9 cellular contexts compared by ENCODE assay signal in genomic region chr4:6332042-6332668, GRCh38.
DNase-seq lines count a peak whose midpoint lies in the region; ATAC-seq and TF ChIP-seq lines count a peak whose summit lies in the region.
"Had no signal": no experiment of that assay in that cellular context is flagged by ENCODE, and none has a peak within 500 bp of the region (broad histone marks: within the 10 kb centered on the region; RNA-seq: fewer than 3 reads in every experiment).

No MANE protein-coding gene starts in this region.

- H3K36me3 ChIP-seq in liver (ENCODE audit: control insufficient read depth in 4 of 4, insufficient read depth in 3 of 4, low read depth in 1 of 4, low read length in 3 of 4): no peaks in the 10 kb centered on the region
- no peaks in the 10 kb centered on the region for H3K36me3 ChIP-seq in CD4-positive, alpha-beta memory T cell (ENCODE audit: insufficient read depth, low read length)

- peaks cover 0 to under 1% (median 0%) of the 10 kb centered on the region in 4 donors for H3K4me1 ChIP-seq in liver (ENCODE audit: control insufficient read depth in 4 of 4, insufficient read depth in 4 of 4, low read length in 3 of 4)
- peaks cover 1% of the 10 kb centered on the region for H3K4me1 ChIP-seq in CD4-positive, alpha-beta memory T cell (ENCODE audit: insufficient read depth, low read length)

- TF ChIP-seq CTCF in brain (conservative IDR thresholded peaks at IDR 0.05) (peak; percentile 69 to 86), liver (IDR thresholded peaks at IDR 0.05; ENCODE audit: low read depth, low read length, missing input control) (peak; percentile 55)

- POLR2A ChIA-PET in CD4-positive, alpha-beta memory T cell (lab: Charles Lee; ENCODE audit: partially characterized antibody): interaction anchor here (1.4 kb wide), 1 partner anchor 332 kb away, joined by 3 read pairs; no protein-coding TSS in a partner anchor

- peaks cover 14% of the 10 kb centered on the region for H3K27me3 Mint-ChIP-seq in brain
- H3K27me3 Mint-ChIP-seq in CD4-positive, alpha-beta memory T cell: peaks cover 10 to 14% of the 10 kb centered on the region in 2 donors

- peaks cover 0 to 2% (median 0%) of the 10 kb centered on the region in 4 donors for H3K9me3 ChIP-seq in liver (ENCODE audit: control insufficient read depth in 4 of 4, low read length in 3 of 4)
- H3K9me3 ChIP-seq in CD4-positive, alpha-beta memory T cell (ENCODE audit: control insufficient read depth in 1 of 2, low read length in 2 of 2): no peaks in the 10 kb centered on the region

- no peaks in the 10 kb centered on the region for H3K27me3 ChIP-seq in liver (ENCODE audit: control insufficient read depth in 4 of 4, insufficient read depth in 4 of 4, low read length in 3 of 4)
- peaks cover 10% of the 10 kb centered on the region for H3K27me3 ChIP-seq in CD4-positive, alpha-beta memory T cell (ENCODE audit: insufficient read depth, low read length)

- no peak overlapping the region for H3K9ac ChIP-seq in liver (ENCODE audit: low read depth in 1 of 2, low read length in 2 of 2)

- DNase-seq in DMS53 treated with DMSO at 0.1 percent for 48 hours (lab: John Stamatoyannopoulos, UW; ENCODE audit: unreplicated experiment): peak; percentile 17
- DNase-seq in HT-29 (ENCODE audit: low spot score): peak; percentile 56
- DNase-seq in NCI-H524 treated with DMSO at 0.1 percent for 48 hours (lab: John Stamatoyannopoulos, UW): no peak
- no peak for DNase-seq in CD4-positive, alpha-beta memory T cell

- H3K36me3 Mint-ChIP-seq in brain: peaks cover 30% of the 10 kb centered on the region
- no peaks in the 10 kb centered on the region for H3K36me3 Mint-ChIP-seq in CD4-positive, alpha-beta memory T cell

- peak overlapping the region in 1 of 5 experiments; percentile 65 for H3K27ac Mint-ChIP-seq in brain
- H3K27ac Mint-ChIP-seq in CD4-positive, alpha-beta memory T cell: no peak overlapping the region
- H3K27ac Mint-ChIP-seq: stimulated activated naive CD8-positive, alpha-beta T cell treated with anti-CD3 and anti-CD28 coated beads, Interleukin-15, amount 100 ng/mL, for 72 hours had no signal

- intact Hi-C loops in CD4-positive, alpha-beta memory T cell (cut with micrococcal nuclease): loop anchor here (2.0 to 5.0 kb wide), 2 partner anchors 215 to 540 kb away; no protein-coding TSS in a partner anchor

- no peak for ATAC-seq in GM21528 (IDR thresholded peaks at IDR 0.05; ENCODE audit: low FRiP score, unreplicated experiment)
- no peak for ATAC-seq in GM19351 (IDR thresholded peaks at IDR 0.05; ENCODE audit: unreplicated experiment)
- ATAC-seq: stimulated activated naive CD8-positive, alpha-beta T cell treated with anti-CD3 and anti-CD28 coated beads, Interleukin-15, amount 100 ng/mL, for 72 hours had no signal

- H3K9me3 Mint-ChIP-seq in brain: peaks cover 0 to 13% (median 0%) of the 10 kb centered on the region in 5 experiments
- peaks cover 0 to 3% (median 0%) of the 10 kb centered on the region in 8 donors for H3K9me3 Mint-ChIP-seq in CD4-positive, alpha-beta memory T cell
- H3K9me3 Mint-ChIP-seq: stimulated activated naive CD8-positive, alpha-beta T cell treated with anti-CD3 and anti-CD28 coated beads, Interleukin-15, amount 100 ng/mL, for 72 hours had no signal

- H3K4me1 Mint-ChIP-seq in brain: peaks cover 3% of the 10 kb centered on the region
- peaks cover 2 to 4% (median 3%) of the 10 kb centered on the region in 4 donors for H3K4me1 Mint-ChIP-seq in CD4-positive, alpha-beta memory T cell
- H3K4me1 Mint-ChIP-seq: stimulated activated naive CD8-positive, alpha-beta T cell treated with anti-CD3 and anti-CD28 coated beads, Interleukin-15, amount 100 ng/mL, for 72 hours had no signal

- H3K27ac ChIP-seq in liver (ENCODE audit: low read depth in 1 of 2, low read length in 2 of 2): no peak overlapping the region
- no peak overlapping the region for H3K27ac ChIP-seq in CD4-positive, alpha-beta memory T cell (ENCODE audit: low read depth, low read length)

- CTCF ChIA-PET in CD4-positive, alpha-beta memory T cell (lab: Charles Lee; ENCODE audit: partially characterized antibody): interaction anchor here (0.8 to 16.0 kb wide), 28 partner anchors 9 to 541 kb away, joined by 3 to 374 read pairs (median 4); no protein-coding TSS in a partner anchor

- peak; percentile 58 to 71 for TF ChIP-seq RAD21 in liver (IDR thresholded peaks at IDR 0.05)

- no peak overlapping the region for H3K4me3 Mint-ChIP-seq in brain
- H3K4me3 Mint-ChIP-seq in CD4-positive, alpha-beta memory T cell: no peak overlapping the region
- H3K4me3 Mint-ChIP-seq: stimulated activated naive CD8-positive, alpha-beta T cell treated with anti-CD3 and anti-CD28 coated beads, Interleukin-15, amount 100 ng/mL, for 72 hours had no signal

- no peak overlapping the region for H3K4me3 ChIP-seq in liver (ENCODE audit: low read depth in 1 of 3, low read length in 3 of 3)
- no peak overlapping the region for H3K4me3 ChIP-seq in CD4-positive, alpha-beta memory T cell (ENCODE audit: low read length in 2 of 2)

- WGBS in liver: 47% methylated on average over 18 of the region's 18 CpGs

TF ChIP-seq in liver, 16 proteins besides CTCF, POLR2A, EP300 and RAD21:
- TF ChIP-seq TAF1 (conservative IDR thresholded peaks at IDR 0.05) (no peak), NR2F2 (IDR thresholded peaks at IDR 0.05) (no peak), HNF4A (conservative IDR thresholded peaks at IDR 0.05) (no peak)

Comparison
In these comparisons a context has a peak if more than half of its experiments do, and no peak if none do; other contexts are left out.
1. DNase-seq: peak in DMS53 treated with DMSO at 0.1 percent for 48 hours (single experiment) and HT-29 (single experiment); none in NCI-H524 treated with DMSO at 0.1 percent for 48 hours (single experiment) and CD4-positive, alpha-beta memory T cell (0 of 5).